8 cellular contexts compared by ENCODE assay signal in the genomic region with DNA sequence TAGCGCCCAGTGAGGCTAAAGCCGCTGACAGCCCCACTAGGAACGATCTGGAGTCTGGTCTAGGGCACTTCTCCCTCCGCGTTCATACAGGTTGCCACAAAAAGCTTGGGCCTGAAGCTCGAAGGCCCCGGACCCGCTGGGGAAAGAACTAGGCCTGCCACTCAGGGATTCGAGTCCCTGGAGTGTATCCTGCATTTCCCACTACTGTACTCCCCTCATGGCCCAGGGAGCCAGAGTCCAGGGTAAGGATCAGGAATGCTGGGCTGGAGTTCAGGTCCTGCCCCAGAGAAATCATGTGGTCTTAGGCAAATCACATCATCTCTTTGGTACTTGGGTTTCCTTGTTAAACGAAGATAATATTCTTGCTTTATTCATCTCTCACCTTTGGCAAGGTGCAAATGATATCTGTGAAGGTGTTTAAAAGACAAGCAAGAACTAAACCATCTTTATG. TPM values are rescaled to one million over a fixed set of nuclear protein-coding genes. Genes with fewer than 3 reads are reported as not detected.
A peak's percentile ranks its signal among the peaks of the same experiment; 100 is the strongest.
DNase-seq lines count a peak whose midpoint lies in the region; ATAC-seq and TF ChIP-seq lines count a peak whose summit lies in the region.

No MANE protein-coding gene starts in this region.

- H3K27me3 ChIP-seq in Loucy (ENCODE audit: insufficient read depth, low read length, poor library complexity, severe bottlenecking) = no peaks in the 10 kb centered on the region
- H3K27me3 ChIP-seq in dorsolateral prefrontal cortex = peaks cover 0 to 19% (median 0%) of the 10 kb centered on the region in 45 donors
- peaks cover 46% of the 10 kb centered on the region for H3K27me3 ChIP-seq in neural cell (ENCODE audit: insufficient read depth, low read depth, low read length)

- H2AFZ ChIP-seq in Loucy (ENCODE audit: low read length) = no peak overlapping the region
- H2AFZ ChIP-seq in neural cell (ENCODE audit: low read depth, low read length) = no peak overlapping the region

- H3K27ac ChIP-seq in dorsolateral prefrontal cortex = peak overlapping the region; percentile 74 to 100 (median 98)
- H3K27ac ChIP-seq in neural cell (ENCODE audit: low read length) = no peak overlapping the region

- H3K79me2 ChIP-seq in Loucy (ENCODE audit: insufficient read depth, low read length) (peaks cover 54% of the 10 kb centered on the region), neural cell (replicated peaks; ENCODE audit: insufficient read depth, low read length) (peaks cover 9% of the 10 kb centered on the region)

- no peak for TF ChIP-seq CTCF in Loucy (conservative IDR thresholded peaks at IDR 0.05; ENCODE audit: low read length)
- peak in 19 of 56 donors; percentile 2 to 60 (median 36) for TF ChIP-seq CTCF in dorsolateral prefrontal cortex (IDR thresholded peaks at IDR 0.05 in 54 of 56, conservative IDR thresholded peaks at IDR 0.05 in 2 of 56; ENCODE audit: low read depth in 1 of 56, partially characterized antibody in 56 of 56)
- TF ChIP-seq CTCF in neural cell (IDR thresholded peaks at IDR 0.05; ENCODE audit: poor library complexity, severe bottlenecking) = no peak

- H3K36me3 ChIP-seq in Loucy (ENCODE audit: insufficient read depth, low read length) (peaks cover 26% of the 10 kb centered on the region), neural cell (ENCODE audit: insufficient read depth, low read length) (no peaks in the 10 kb centered on the region)

- H3K9me3 ChIP-seq in Loucy (ENCODE audit: insufficient read depth, low read depth, low read length) (no peaks in the 10 kb centered on the region), neural cell (ENCODE audit: low read length) (peaks cover 8% of the 10 kb centered on the region)

- no peak for ATAC-seq in HG02798 (IDR thresholded peaks at IDR 0.05; ENCODE audit: poor library complexity, unreplicated experiment)

- peak overlapping the region; percentile 100 for H3K9ac ChIP-seq in Loucy (ENCODE audit: low read depth, low read length, poor library complexity, severe bottlenecking)
- H3K9ac ChIP-seq in neural cell (ENCODE audit: low read length) = peak overlapping the region; percentile 57

- H4K20me1 ChIP-seq in Loucy (ENCODE audit: insufficient read depth, low read length, poor library complexity, severe bottlenecking) (peaks cover 22% of the 10 kb centered on the region), neural cell (ENCODE audit: insufficient read depth) (no peaks in the 10 kb centered on the region)

- H3K4me2 ChIP-seq in Loucy (ENCODE audit: low read depth, low read length, poor library complexity, severe bottlenecking) = peak overlapping the region; percentile 89
- H3K4me2 ChIP-seq in neural cell (ENCODE audit: low read length) = no peak overlapping the region

- intact Hi-C loops in dorsolateral prefrontal cortex (cut with DNase I) = loop anchor here (1.0 to 10.0 kb wide), 7 partner anchors 127 to 416 kb away; no protein-coding TSS in a partner anchor

- no peak for TF ChIP-seq EP300 in neural cell (conservative IDR thresholded peaks at IDR 0.05; ENCODE audit: poor library complexity, severe bottlenecking)

- H3K4me1 ChIP-seq in Loucy (ENCODE audit: insufficient read depth, low read length, poor library complexity, severe bottlenecking) = peaks cover 30% of the 10 kb centered on the region

- peak; percentile 36 for DNase-seq in DMS114 treated with DMSO at 0.1 percent for 48 hours (lab: John Stamatoyannopoulos, UW; ENCODE audit: unreplicated experiment)
- no peak for DNase-seq in dorsolateral prefrontal cortex
- DNase-seq in activated CD4-positive, CD25-positive, alpha-beta regulatory T cell treated with anti-CD3 and anti-CD28 coated beads, Interleukin-2, amount 50 U/mL, for 72 hours = no peak
- DNase-seq in NCI-H2107 treated with DMSO at 0.1 percent for 48 hours (lab: John Stamatoyannopoulos, UW; ENCODE audit: unreplicated experiment) = no peak
- no peak for DNase-seq in NCI-H146 (lab: John Stamatoyannopoulos, UW)

- H3K4me3 ChIP-seq in Loucy (ENCODE audit: low read length, poor library complexity, severe bottlenecking) = peak overlapping the region; percentile 97
- peak overlapping the region; percentile 51 to 93 (median 79) for H3K4me3 ChIP-seq in dorsolateral prefrontal cortex
- peak overlapping the region; percentile 81 for H3K4me3 ChIP-seq in neural cell (ENCODE audit: low read length)

- no peaks in the 10 kb centered on the region for H3K9me2 ChIP-seq in Loucy (replicated peaks; ENCODE audit: low read depth, low read length)
- H3K9me2 ChIP-seq in neural cell (ENCODE audit: insufficient read depth, low read length) = no peaks in the 10 kb centered on the region

- no peak for TF ChIP-seq RAD21 in neural cell (conservative IDR thresholded peaks at IDR 0.05)

- H3F3A ChIP-seq in Loucy (ENCODE audit: low read depth) (peaks cover 8% of the 10 kb centered on the region), neural cell (ENCODE audit: insufficient read depth, low read length, poor library complexity, severe bottlenecking) (peaks cover 6% of the 10 kb centered on the region)

TF ChIP-seq in neural cell, 6 proteins besides CTCF, POLR2A, EP300 and RAD21:
- TF ChIP-seq SMC3 (conservative IDR thresholded peaks at IDR 0.05; ENCODE audit: poor library complexity) (no peak), POLR2AphosphoS5 (IDR thresholded peaks at IDR 0.05) (no peak), TAF1 (IDR thresholded peaks at IDR 0.05; ENCODE audit: low read depth) (no peak), REST (IDR thresholded peaks at IDR 0.05; ENCODE audit: borderline replicate concordance) (no peak)

RNA-seq across cellular contexts. Expression of gene ZFP36L2, which starts 1.4 kb away (rescaled TPM):
- total RNA-seq in dorsolateral prefrontal cortex = 10 to 100 TPM; 13.0 to 86.0 (median 32.4) TPM
- polyA plus RNA-seq in neural cell = 0.33 and 0.92 TPM in 2 replicates
- 0.49 and 0.58 TPM in 2 replicates for polyA minus RNA-seq in neural cell
